In the genomic region with DNA sequence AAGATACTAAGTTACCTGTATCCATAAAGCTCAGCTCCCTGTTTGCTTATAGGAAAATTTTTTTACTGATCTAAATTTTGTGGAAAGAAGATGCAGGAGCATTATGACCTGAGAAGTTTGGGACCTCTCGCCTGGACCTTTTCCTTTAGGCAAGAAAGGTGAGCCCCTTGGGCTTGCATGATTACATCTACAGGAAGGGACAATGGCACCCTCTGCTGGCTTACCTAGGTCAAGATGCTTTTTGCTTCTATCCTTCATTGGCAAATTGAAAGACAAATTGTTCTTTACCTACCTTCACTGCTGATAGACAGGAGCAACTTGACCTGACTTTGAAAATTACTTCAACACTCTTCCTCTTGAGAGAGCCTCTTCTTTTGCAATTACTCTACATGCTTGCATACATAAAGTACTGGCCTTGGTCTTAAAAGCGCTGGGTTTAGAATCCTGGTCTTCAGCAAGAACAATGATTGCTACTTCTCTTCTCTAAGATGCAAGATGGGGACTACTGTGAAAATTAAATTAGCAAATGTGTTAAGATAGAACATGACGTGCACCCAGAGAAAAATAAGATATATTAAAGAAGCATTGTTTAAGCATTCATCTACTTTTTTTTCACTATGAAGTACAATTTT, we compare ENCODE assay signal across 9 cellular contexts.
A peak's percentile ranks its signal among the peaks of the same experiment; 100 is the strongest.
DNase-seq lines count a peak whose midpoint lies in the region; ATAC-seq, FAIRE-seq and TF ChIP-seq lines count a peak whose summit lies in the region.
"Had no signal": no experiment of that assay in that cellular context is flagged by ENCODE, and none has a peak within 500 bp of the region (broad histone marks: within the 10 kb centered on the region; RNA-seq: fewer than 3 reads in every experiment).

No MANE protein-coding gene starts in this region.

- H4K8ac ChIP-seq in H1 (ENCODE audit: extremely low read depth, insufficient read depth, low read length) (no peak overlapping the region), neuronal stem cell (ENCODE audit: low read depth, low read length) (no peak overlapping the region)

- H2AFZ ChIP-seq in H1 (ENCODE audit: low read length) (no peak overlapping the region), neuronal stem cell (ENCODE audit: low read length) (no peak overlapping the region)

- no peak overlapping the region for H3K9ac ChIP-seq in H1 (replicated peaks in 1 of 4; ENCODE audit: extremely low read depth in 1 of 4, low read depth in 3 of 4, low read length in 3 of 4)
- no peak overlapping the region for H3K9ac ChIP-seq in neuronal stem cell (ENCODE audit: low read depth, low read length, poor library complexity)

- ATAC-seq in GM21825 (IDR thresholded peaks at IDR 0.05; ENCODE audit: unreplicated experiment) (peak; percentile 71), GM21528 (IDR thresholded peaks at IDR 0.05; ENCODE audit: low FRiP score, unreplicated experiment) (no peak), HG03521 (IDR thresholded peaks at IDR 0.05; ENCODE audit: unreplicated experiment) (no peak)

- H3K36me3 ChIP-seq in H1 (ENCODE audit: control insufficient read depth in 2 of 4, insufficient read depth in 4 of 4, low read length in 3 of 4) (no peaks in the 10 kb centered on the region), neuronal stem cell (replicated peaks in 1 of 2; ENCODE audit: control insufficient read depth in 2 of 2, insufficient read depth in 2 of 2, low read length in 2 of 2) (no peaks in the 10 kb centered on the region)

- H3K27ac ChIP-seq in H1 (ENCODE audit: low read depth, low read length), result no peak overlapping the region
- no peak overlapping the region for H3K27ac ChIP-seq in neuronal stem cell (replicated peaks; ENCODE audit: low read length)

- H3K4ac ChIP-seq in H1 (replicated peaks; ENCODE audit: insufficient read length, low read depth, low read length), result no peak overlapping the region
- H3K4ac ChIP-seq in neuronal stem cell (ENCODE audit: low read length), result no peak overlapping the region

- H3K4me1 ChIP-seq in H1 (replicated peaks in 1 of 4; ENCODE audit: control insufficient read depth in 3 of 4, insufficient read depth in 4 of 4, low read length in 3 of 4) (no peaks in the 10 kb centered on the region), neuronal stem cell (ENCODE audit: control insufficient read depth in 2 of 2, insufficient read depth in 1 of 2, low read depth in 1 of 2, low read length in 2 of 2) (peaks cover 0 to 3% of the 10 kb centered on the region in 2 donors)

- H4K91ac ChIP-seq in H1 (replicated peaks; ENCODE audit: insufficient read length, low read length) (no peak overlapping the region), neuronal stem cell (ENCODE audit: low read depth, low read length, poor library complexity) (no peak overlapping the region)

- no peak for TF ChIP-seq POLR2A in H1 (IDR thresholded peaks at IDR 0.05; ENCODE audit: control extremely low read depth in 1 of 2, low read depth in 2 of 2, low read length in 2 of 2)

- H2BK12ac ChIP-seq in H1 (ENCODE audit: low read depth, low read length), result no peak overlapping the region
- H2BK12ac ChIP-seq in neuronal stem cell (ENCODE audit: low read length), result no peak overlapping the region

- H2BK120ac ChIP-seq in H1 (replicated peaks; ENCODE audit: low read depth, low read length) (no peak overlapping the region), neuronal stem cell (ENCODE audit: low read depth, low read length) (no peak overlapping the region)

- H3K9me3 ChIP-seq in H1 (ENCODE audit: insufficient read depth in 2 of 2, low read depth in 1 of 2, low read length in 1 of 2), result no peaks in the 10 kb centered on the region
- no peaks in the 10 kb centered on the region for H3K9me3 ChIP-seq in neuronal stem cell (replicated peaks in 1 of 2; ENCODE audit: control insufficient read depth in 2 of 2, insufficient read depth in 1 of 2, low read depth in 1 of 2, low read length in 2 of 2)

- H3K4me2 ChIP-seq in H1 (ENCODE audit: insufficient read depth in 1 of 2, low read depth in 2 of 2, low read length in 2 of 2), result no peak overlapping the region
- H3K4me2 ChIP-seq in neuronal stem cell (ENCODE audit: insufficient read depth, low read length, poor library complexity, severe bottlenecking), result no peak overlapping the region

- POLR2A ChIA-PET in H1 (lab: Charles Lee; ENCODE audit: partially characterized antibody), result no interaction called here

- no peaks in the 10 kb centered on the region for H3K79me1 ChIP-seq in H1 (ENCODE audit: low read depth, low read length)
- no peaks in the 10 kb centered on the region for H3K79me1 ChIP-seq in neuronal stem cell (ENCODE audit: low read depth, low read length)

- peak; percentile 86 to 92 for TF ChIP-seq RAD21 in H1 (IDR thresholded peaks at IDR 0.05 in 1 of 2, conservative IDR thresholded peaks at IDR 0.05 in 1 of 2; ENCODE audit: low read depth in 2 of 2, low read length in 2 of 2)

- no peaks in the 10 kb centered on the region for H4K20me1 ChIP-seq in H1 (replicated peaks in 1 of 2; ENCODE audit: control insufficient read depth in 1 of 2, insufficient read depth in 2 of 2, low read length in 2 of 2)

- no peak overlapping the region for H2BK5ac ChIP-seq in H1 (ENCODE audit: low read depth, low read length)
- no peak overlapping the region for H2BK5ac ChIP-seq in neuronal stem cell (ENCODE audit: low read length)

- peak; percentile 8 to 84 (median 75) for TF ChIP-seq CTCF in H1 (IDR thresholded peaks at IDR 0.05; ENCODE audit: control extremely low read depth in 1 of 3, insufficient read depth in 1 of 3, low read depth in 1 of 3, low read length in 3 of 3)

- CTCF ChIA-PET in H1 (lab: Charles Lee; ENCODE audit: partially characterized antibody), result interaction anchor here (0.6 to 6.1 kb wide), 19 partner anchors 8 to 572 kb away, joined by 3 to 38 read pairs (median 3); a partner anchor contains a TSS

- DNase-seq in DMS53 treated with DMSO at 0.1 percent for 48 hours (lab: John Stamatoyannopoulos, UW; ENCODE audit: unreplicated experiment), result peak; percentile 70
- DNase-seq in NCI-H774 (lab: John Stamatoyannopoulos, UW), result peak; percentile 54
- peak in 1 of 2 experiments; percentile 74 for DNase-seq in H1 (ENCODE audit: low read depth in 1 of 2, low spot score in 2 of 2)
- DNase-seq in neuronal stem cell (ENCODE audit: low spot score), result peak; percentile 48
- no peak for DNase-seq in cerebellar nuclear complex (lab: John Stamatoyannopoulos, UW)
- DNase-seq: naive B cell had no signal

- H3K18ac ChIP-seq in H1 (ENCODE audit: extremely low read depth, low read length) (no peak overlapping the region), neuronal stem cell (ENCODE audit: low read length) (no peak overlapping the region)

- H3K4me3 ChIP-seq in H1 (ENCODE audit: extremely low read depth in 1 of 4, insufficient read depth in 2 of 4, low read depth in 3 of 4, low read length in 4 of 4), result no peak overlapping the region
- H3K4me3 ChIP-seq in neuronal stem cell (ENCODE audit: low read length in 2 of 2), result no peak overlapping the region

- H3K23ac ChIP-seq in H1 (ENCODE audit: insufficient read length) (no peak overlapping the region), neuronal stem cell (ENCODE audit: low read depth, low read length, poor library complexity) (no peak overlapping the region)

- H3K79me2 ChIP-seq in H1 (ENCODE audit: control insufficient read depth in 1 of 2, insufficient read depth in 2 of 2, low read length in 2 of 2), result no peaks in the 10 kb centered on the region

- peak; percentile 28 for FAIRE-seq in H1 (lab: Jason Lieb, UNC)

- no peaks in the 10 kb centered on the region for H3K27me3 ChIP-seq in H1 (replicated peaks in 1 of 4; ENCODE audit: control insufficient read depth in 3 of 4, extremely low read depth in 1 of 4, insufficient read depth in 3 of 4, low read length in 3 of 4)
- H3K27me3 ChIP-seq in neuronal stem cell (ENCODE audit: control insufficient read depth in 3 of 3, insufficient read depth in 3 of 3, low read depth in 1 of 3, low read length in 3 of 3), result peaks cover 0 to 2% (median 0%) of the 10 kb centered on the region in 3 experiments

- H3K23me2 ChIP-seq in H1 (ENCODE audit: low read depth, low read length), result no peaks in the 10 kb centered on the region

- H3K14ac ChIP-seq in H1 (ENCODE audit: insufficient read length), result no peak overlapping the region
- H3K14ac ChIP-seq in neuronal stem cell (ENCODE audit: low read length), result no peak overlapping the region

- 70% methylated on average over 3 of the region's 3 CpGs; no CpG with 5 or more reads in 1 of the 2 experiments for WGBS in H1 (ENCODE audit: extremely low coverage in 1 of 2, insufficient coverage in 1 of 2, insufficient read length in 1 of 2, insufficient replicate concordance in 2 of 2, low coverage in 1 of 2, low lambda C conversion rate in 2 of 2, missing lambda C conversion rate in 1 of 2), 2 experiments
- no CpG with 5 or more reads among the region's 3 CpGs for WGBS in neuronal stem cell (ENCODE audit: extremely low coverage in 2 of 2, insufficient read length in 2 of 2, insufficient replicate concordance in 1 of 2), 2 donors

- H2AK5ac ChIP-seq in H1 (ENCODE audit: low read depth, low read length), result no peak overlapping the region
- H2AK5ac ChIP-seq in neuronal stem cell (ENCODE audit: low read depth, low read length), result no peak overlapping the region

- no peak overlapping the region for H4K5ac ChIP-seq in H1 (ENCODE audit: insufficient read length, low read depth, low read length)

- no peak overlapping the region for H2BK20ac ChIP-seq in H1 (ENCODE audit: low read length)

- no peak for TF ChIP-seq EP300 in H1 (IDR thresholded peaks at IDR 0.05; ENCODE audit: borderline replicate concordance in 1 of 2, low read depth in 2 of 2, low read length in 2 of 2)

- H3K56ac ChIP-seq in H1 (replicated peaks; ENCODE audit: insufficient read length, low read depth, low read length), result no peak overlapping the region

- no peak overlapping the region for H2BK15ac ChIP-seq in H1 (ENCODE audit: low read length)
- no peak overlapping the region for H2BK15ac ChIP-seq in neuronal stem cell (ENCODE audit: low read length)

TF ChIP-seq in H1, 55 proteins besides CTCF, POLR2A, EP300 and RAD21 (continues in another document):
- TF ChIP-seq TAF7 (optimal IDR thresholded peaks at IDR 0.05; ENCODE audit: borderline replicate concordance, low read depth, low read length), result no peak
- TF ChIP-seq EZH2 (IDR thresholded peaks at IDR 0.05; ENCODE audit: low read depth, low read length, severe bottlenecking), result no peak
- no peak for TF ChIP-seq KDM4A (IDR thresholded peaks at IDR 0.05; ENCODE audit: low read depth, low read length, severe bottlenecking)
- TF ChIP-seq POU5F1 (IDR thresholded peaks at IDR 0.05; ENCODE audit: low read depth, low read length), result no peak
- TF ChIP-seq JUN (IDR thresholded peaks at IDR 0.05; ENCODE audit: low read depth, low read length), result no peak

Comparison
In these comparisons a context has a peak if more than half of its experiments do, and no peak if none do; other contexts are left out.
1. DNase-seq: peak in DMS53 treated with DMSO at 0.1 percent for 48 hours (single experiment), NCI-H774 (single experiment) and neuronal stem cell (single experiment); none in cerebellar nuclear complex (0 of 2).